Comparison of ENCODE assay signal across 12 cellular contexts in genomic region chr16:90057738-90058173, GRCh38. TPM values are rescaled to one million over a fixed set of nuclear protein-coding genes. Genes with fewer than 3 reads are reported as not detected.
DNase-seq lines count a peak whose midpoint lies in the region; ATAC-seq lines count a peak whose summit lies in the region.
"Had no signal": no experiment of that assay in that cellular context is flagged by ENCODE, and none has a peak within 500 bp of the region (broad histone marks: within the 10 kb centered on the region; RNA-seq: fewer than 3 reads in every experiment).

No MANE protein-coding gene starts in this region.

- no peak overlapping the region for H3K4me3 ChIP-seq in skeletal muscle cell (ENCODE audit: low read depth, low read length)
- H3K4me3 ChIP-seq: GM12878 had no signal

- H3K27me3 Mint-ChIP-seq in activated T-cell treated with anti-CD3 and anti-CD28 coated beads, Interleukin-2, amount 50 U/mL, for 72 hours (ENCODE audit: low read depth), result peaks cover 6% of the 10 kb centered on the region

- H3K4me1 Mint-ChIP-seq in activated T-cell treated with anti-CD3 and anti-CD28 coated beads, Interleukin-2, amount 50 U/mL, for 72 hours (ENCODE audit: low read depth), result peaks cover 12% of the 10 kb centered on the region

- H3K36me3 Mint-ChIP-seq in activated T-cell treated with anti-CD3 and anti-CD28 coated beads, Interleukin-2, amount 50 U/mL, for 72 hours (ENCODE audit: insufficient read depth in 2 of 2), result peaks cover 13 to 14% of the 10 kb centered on the region in 2 donors

- H3K9me3 Mint-ChIP-seq in activated T-cell treated with anti-CD3 and anti-CD28 coated beads, Interleukin-2, amount 50 U/mL, for 72 hours, result peaks cover 12 to 16% of the 10 kb centered on the region in 2 donors

- ATAC-seq in activated T-cell treated with anti-CD3 and anti-CD28 coated beads, Interleukin-2, amount 50 U/mL, for 72 hours (replicated peaks in 1 of 2), result peak; percentile 66 to 95
- ATAC-seq in GM19023 (IDR thresholded peaks at IDR 0.05; ENCODE audit: unreplicated experiment), result no peak
- ATAC-seq: GM12878, left colon had no signal

- H3K27ac Mint-ChIP-seq in activated T-cell treated with anti-CD3 and anti-CD28 coated beads, Interleukin-2, amount 50 U/mL, for 72 hours, result no peak overlapping the region

- peak; percentile 49 for DNase-seq in activated CD4-positive, alpha-beta T cell treated with anti-CD3 and anti-CD28 coated beads for 48 hours
- DNase-seq in activated CD4-positive, alpha-beta T cell treated with anti-CD3 and anti-CD28 coated beads for 4 hours, result no peak
- peak in 52 of 76 experiments; percentile 5 to 61 (median 30) for DNase-seq in HUDEP-2 (lab: John Stamatoyannopoulos, UW; ENCODE audit: unreplicated experiment in 76 of 76)
- peak; percentile 14 to 37 for DNase-seq in activated T-cell treated with anti-CD3 and anti-CD28 coated beads, Interleukin-2, amount 50 U/mL, for 72 hours
- peak; percentile 52 for DNase-seq in skeletal muscle cell (ENCODE audit: low read depth)
- no peak for DNase-seq in NCI-H2171 (lab: John Stamatoyannopoulos, UW)
- DNase-seq in GM19238 (ENCODE audit: insufficient read length, low spot score), result no peak
- DNase-seq: left colon, NCI-H2227 treated with DMSO at 0.1 percent for 48 hours, T-helper 9 cell had no signal

- H3K4me3 Mint-ChIP-seq in activated T-cell treated with anti-CD3 and anti-CD28 coated beads, Interleukin-2, amount 50 U/mL, for 72 hours, result no peak overlapping the region

RNA-seq across cellular contexts. Expression of gene PRDM7, which starts 19.4 kb away (rescaled TPM):
- not detected for total RNA-seq in activated T-cell treated with anti-CD3 and anti-CD28 coated beads, Interleukin-2, amount 50 U/mL, for 72 hours
- total RNA-seq: GM12878, left colon had no signal

RNA-seq across cellular contexts. Expression of gene DBNDD1, which starts 38.5 kb away (rescaled TPM):
- total RNA-seq in activated T-cell treated with anti-CD3 and anti-CD28 coated beads, Interleukin-2, amount 50 U/mL, for 72 hours, result 1 to 10 TPM in 1 of 2 donors, under 1 TPM in 1; 0.70 to 1.4 TPM

Comparison
In these comparisons a context has a peak if more than half of its experiments do, and no peak if none do; other contexts are left out.
1. DNase-seq: peak in activated CD4-positive, alpha-beta T cell treated with anti-CD3 and anti-CD28 coated beads for 48 hours (single experiment), HUDEP-2 (52 of 76), activated T-cell treated with anti-CD3 and anti-CD28 coated beads, Interleukin-2, amount 50 U/mL, for 72 hours (2 of 2) and skeletal muscle cell (single experiment); none in activated CD4-positive, alpha-beta T cell treated with anti-CD3 and anti-CD28 coated beads for 4 hours (0 of 2), NCI-H2171 (single experiment) and GM19238 (single experiment).